In genomic region chr10:4283841-4284610, GRCh38 we compare ENCODE assay signal across 12 cellular contexts.
DNase-seq lines count a peak whose midpoint lies in the region; ATAC-seq and TF ChIP-seq lines count a peak whose summit lies in the region.
"Had no signal": no experiment of that assay in that cellular context is flagged by ENCODE, and none has a peak within 500 bp of the region (broad histone marks: within the 10 kb centered on the region; RNA-seq: fewer than 3 reads in every experiment).

No MANE protein-coding gene starts in this region.

- H3K4me3 ChIP-seq in AG04450 (ENCODE audit: low read depth, low read length) = no peak overlapping the region
- H3K4me3 ChIP-seq in body of pancreas = no peak overlapping the region
- H3K4me3 ChIP-seq in left ventricle myocardium inferior = no peak overlapping the region
- H3K4me3 ChIP-seq in rectal smooth muscle tissue (ENCODE audit: low read length) = no peak overlapping the region

- no peak overlapping the region for H3K9ac ChIP-seq in rectal smooth muscle tissue (ENCODE audit: low read length)

- intact Hi-C loops in body of pancreas (cut with DNase I) = no loop called here
- intact Hi-C loops in left ventricle myocardium inferior (cut with micrococcal nuclease) = no loop called here

- H3K9me3 ChIP-seq in AG04450 (ENCODE audit: control insufficient read depth, insufficient read depth, low read length) = no peaks in the 10 kb centered on the region
- H3K9me3 ChIP-seq in body of pancreas = no peaks in the 10 kb centered on the region
- no peaks in the 10 kb centered on the region for H3K9me3 ChIP-seq in left ventricle myocardium inferior (replicated peaks)

- 32 to 37% methylated on average over 7 of the region's 7 CpGs for WGBS in body of pancreas, 2 donors

- TF ChIP-seq CTCF in AG04450 (IDR thresholded peaks at IDR 0.05; ENCODE audit: low read depth, low read length) (no peak), body of pancreas (IDR thresholded peaks at IDR 0.05) (no peak), left ventricle myocardium inferior (IDR thresholded peaks at IDR 0.05; ENCODE audit: borderline replicate concordance) (no peak)

- H3K4me1 Mint-ChIP-seq in stimulated activated effector memory CD8-positive, alpha-beta T cell treated with anti-CD3 and anti-CD28 coated beads, Interleukin-12 subunit alpha, Interleukin-12 subunit beta, amount 100 ng/mL, for 72 hours = peaks cover 15% of the 10 kb centered on the region

- H3K4me1 ChIP-seq in body of pancreas = peaks cover 16% of the 10 kb centered on the region
- peaks cover 53% of the 10 kb centered on the region for H3K4me1 ChIP-seq in left ventricle myocardium inferior
- H3K4me1 ChIP-seq in rectal smooth muscle tissue (ENCODE audit: control insufficient read depth, insufficient read depth, low read length) = peaks cover 27% of the 10 kb centered on the region

- no peaks in the 10 kb centered on the region for H3K36me3 ChIP-seq in body of pancreas (replicated peaks in 1 of 2; ENCODE audit: insufficient read depth in 1 of 2, low read depth in 2 of 2)
- H3K36me3 ChIP-seq in left ventricle myocardium inferior = no peaks in the 10 kb centered on the region
- no peaks in the 10 kb centered on the region for H3K36me3 ChIP-seq in rectal smooth muscle tissue (ENCODE audit: control insufficient read depth, insufficient read depth, low read length)

- H3K4me3 Mint-ChIP-seq in stimulated activated effector memory CD8-positive, alpha-beta T cell treated with anti-CD3 and anti-CD28 coated beads, Interleukin-12 subunit alpha, Interleukin-12 subunit beta, amount 100 ng/mL, for 72 hours = no peak overlapping the region
- H3K4me3 Mint-ChIP-seq: activated naive CD4-positive, alpha-beta T cell treated with anti-CD3 and anti-CD28 coated beads, Interleukin-2, amount 50 U/mL, for 24 hours; naive thymus-derived CD8-positive, alpha-beta T cell had no signal

- no peaks in the 10 kb centered on the region for H3K9me3 Mint-ChIP-seq in stimulated activated effector memory CD8-positive, alpha-beta T cell treated with anti-CD3 and anti-CD28 coated beads, Interleukin-12 subunit alpha, Interleukin-12 subunit beta, amount 100 ng/mL, for 72 hours
- H3K9me3 Mint-ChIP-seq: activated naive CD4-positive, alpha-beta T cell treated with anti-CD3 and anti-CD28 coated beads, Interleukin-2, amount 50 U/mL, for 24 hours; naive thymus-derived CD8-positive, alpha-beta T cell had no signal

- POLR2A ChIA-PET in AG04450 (lab: Yijun Ruan, JAX) = interaction anchor here (0.6 to 1.1 kb wide), 2 partner anchors 60 to 499 kb away, joined by 4 to 5 read pairs; partner anchors contain the start of gene KLF6

- ATAC-seq in body of pancreas = peak; percentile 56
- ATAC-seq in stimulated activated effector memory CD8-positive, alpha-beta T cell treated with anti-CD3 and anti-CD28 coated beads, Interleukin-12 subunit alpha, Interleukin-12 subunit beta, amount 100 ng/mL, for 72 hours = no peak
- ATAC-seq: naive thymus-derived CD8-positive, alpha-beta T cell had no signal

- peak overlapping the region; percentile 86 for H3K27ac ChIP-seq in AG04450 (ENCODE audit: low read depth, low read length)
- peak overlapping the region in 3 of 4 donors; percentile 6 to 45 (median 26) for H3K27ac ChIP-seq in body of pancreas
- peak overlapping the region; percentile 82 for H3K27ac ChIP-seq in left ventricle myocardium inferior (replicated peaks)
- peak overlapping the region; percentile 55 for H3K27ac ChIP-seq in rectal smooth muscle tissue (ENCODE audit: low read depth, low read length)

- H3K27me3 ChIP-seq in AG04450 (ENCODE audit: control insufficient read depth, insufficient read depth, low read length) (no peaks in the 10 kb centered on the region), body of pancreas (no peaks in the 10 kb centered on the region), left ventricle myocardium inferior (ENCODE audit: low read depth) (no peaks in the 10 kb centered on the region), rectal smooth muscle tissue (ENCODE audit: control insufficient read depth, insufficient read depth, low read length) (no peaks in the 10 kb centered on the region)

- no peak overlapping the region for H3K27ac Mint-ChIP-seq in stimulated activated effector memory CD8-positive, alpha-beta T cell treated with anti-CD3 and anti-CD28 coated beads, Interleukin-12 subunit alpha, Interleukin-12 subunit beta, amount 100 ng/mL, for 72 hours
- H3K27ac Mint-ChIP-seq: activated naive CD4-positive, alpha-beta T cell treated with anti-CD3 and anti-CD28 coated beads, Interleukin-2, amount 50 U/mL, for 24 hours had no signal

- H3K36me3 Mint-ChIP-seq in stimulated activated effector memory CD8-positive, alpha-beta T cell treated with anti-CD3 and anti-CD28 coated beads, Interleukin-12 subunit alpha, Interleukin-12 subunit beta, amount 100 ng/mL, for 72 hours = no peaks in the 10 kb centered on the region
- H3K36me3 Mint-ChIP-seq: activated naive CD4-positive, alpha-beta T cell treated with anti-CD3 and anti-CD28 coated beads, Interleukin-2, amount 50 U/mL, for 24 hours; naive thymus-derived CD8-positive, alpha-beta T cell had no signal

- CTCF ChIA-PET in AG04450 (lab: Charles Lee) = interaction anchor here (0.6 kb wide), 1 partner anchor 373 kb away, joined by 3 read pairs; no protein-coding TSS in a partner anchor

- DNase-seq in AG04450 (ENCODE audit: low read depth, low spot score) (peak; percentile 51), body of pancreas (peak in 3 of 4 donors; percentile 24 to 54 (median 34)), left ventricle myocardium inferior (peak; percentile 69), GM19238 (ENCODE audit: insufficient read length, low spot score) (no peak), AML-193 (lab: John Stamatoyannopoulos, UW) (no peak), Ammon's horn (ENCODE audit: low spot score) (no peak)
- no peak for DNase-seq in stimulated activated effector memory CD8-positive, alpha-beta T cell treated with anti-CD3 and anti-CD28 coated beads, Interleukin-12 subunit alpha, Interleukin-12 subunit beta, amount 100 ng/mL, for 72 hours (ENCODE audit: low spot score in 2 of 2)
- DNase-seq: ACHN; activated CD4-positive, alpha-beta T cell treated with anti-CD3 and anti-CD28 coated beads for 1 hour; naive thymus-derived CD8-positive, alpha-beta T cell had no signal

- TF ChIP-seq POLR2A in body of pancreas (IDR thresholded peaks at IDR 0.05) = no peak

Comparison
In these comparisons a context has a peak if more than half of its experiments do, and no peak if none do; other contexts are left out.
1. DNase-seq: peak in AG04450 (single experiment), body of pancreas (3 of 4) and left ventricle myocardium inferior (single experiment); none in GM19238 (single experiment), AML-193 (0 of 2), stimulated activated effector memory CD8-positive, alpha-beta T cell treated with anti-CD3 and anti-CD28 coated beads, Interleukin-12 subunit alpha, Interleukin-12 subunit beta, amount 100 ng/mL, for 72 hours (0 of 2) and Ammon's horn (single experiment).
2. H3K27ac ChIP-seq: peak in every context shown above with its lines; median percentile 86 in AG04450; 82 in left ventricle myocardium inferior; 55 in rectal smooth muscle tissue; 26 in body of pancreas.